Comparison of ENCODE assay signal across 24 cellular contexts in the genomic region with DNA sequence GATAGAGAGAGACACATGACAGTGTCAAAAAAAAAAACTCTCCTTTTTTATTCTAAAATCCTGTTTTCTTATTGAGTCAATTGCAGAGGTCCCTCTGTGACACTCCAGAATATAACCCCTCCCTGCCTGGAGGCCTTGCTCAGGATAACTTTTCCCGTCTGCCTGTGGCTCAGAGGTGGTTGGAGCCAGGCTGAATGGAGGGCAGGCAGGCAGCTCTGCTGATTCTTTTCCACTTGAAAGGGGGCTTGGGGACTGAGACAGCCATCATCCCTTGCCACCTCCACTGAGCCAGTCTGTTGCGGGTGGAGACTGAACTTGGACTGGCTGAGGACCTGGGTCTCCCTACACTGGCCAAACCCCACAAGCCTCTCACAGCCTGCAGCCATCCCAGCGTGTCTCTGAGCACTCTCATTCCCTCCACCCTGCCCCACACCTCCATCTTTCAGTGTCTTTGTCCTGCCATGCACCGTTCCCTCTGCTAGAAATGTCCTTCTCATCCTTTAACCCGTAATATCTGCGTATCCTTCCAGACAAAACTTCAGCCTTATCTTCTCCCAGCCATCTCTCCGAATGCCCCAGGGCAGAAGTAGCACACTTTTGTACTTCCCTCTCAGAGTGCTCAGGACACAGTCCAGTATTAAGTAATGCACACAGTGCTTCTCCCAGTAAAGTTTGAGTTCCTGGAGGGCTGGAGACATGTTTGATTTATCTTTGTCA.
"Had no signal": no experiment of that assay in that cellular context is flagged by ENCODE, and none has a peak within 500 bp of the region (broad histone marks: within the 10 kb centered on the region; RNA-seq: fewer than 3 reads in every experiment).

No MANE protein-coding gene starts in this region.

- H3K4me1 ChIP-seq: adrenal gland, ascending aorta, prostate gland had no signal

- H3K27ac ChIP-seq: adrenal gland, ascending aorta, brain microvascular endothelial cell, ovary, prostate gland, thoracic aorta, WERI-Rb-1 had no signal

- H3K4me3 ChIP-seq: adrenal gland, ascending aorta, mucosa of descending colon, ovary, prostate gland, thoracic aorta had no signal

- H3K4me3 Mint-ChIP-seq: activated naive CD8-positive, alpha-beta T cell; activated T-cell treated with anti-CD3 and anti-CD28 coated beads, Interleukin-2, amount 50 U/mL, for 4 hours; dendritic cell treated with granulocyte-macrophage colony-stimulating factor and Interleukin-4, amounts not matched to agents 40 ng/mL and 50 ng/mL, for 4 days had no signal

- H3K27me3 ChIP-seq: adrenal gland, ascending aorta, brain microvascular endothelial cell, ovary had no signal

- H3K9me3 ChIP-seq: adrenal gland, ascending aorta, mucosa of descending colon, ovary, prostate gland, thoracic aorta had no signal

- H3K36me3 Mint-ChIP-seq: activated naive CD8-positive, alpha-beta T cell had no signal

- DNase-seq: activated CD4-positive, alpha-beta T cell treated with anti-CD3 and anti-CD28 coated beads, Interleukin-2, amount 50 U/mL, for 4 hours; activated CD8-positive, alpha-beta memory T cell treated with anti-CD3 and anti-CD28 coated beads, Interleukin-2, amount 50 U/mL, for 48 hours; activated naive CD4-positive, alpha-beta T cell; activated T-cell treated with anti-CD3 and anti-CD28 coated beads, Interleukin-2, amount 50 U/mL, for 4 hours; adrenal gland; brain microvascular endothelial cell; caudate nucleus; effector CD4-positive, alpha-beta T cell; erythroblast; hypothalamus; left cardiac atrium; mesenchymal stem cell; mucosa of descending colon; ovary; stimulated activated CD4-positive, alpha-beta T cell treated with anti-CD3 and anti-CD28 coated beads, Interleukin-2, amount 100 ng/mL, for 48 hours; stimulated activated naive CD4-positive, alpha-beta T cell treated with Interleukin-2 at 50 U/mL for 16 hours; T-helper 1 cell; WERI-Rb-1 had no signal

- H3K27me3 Mint-ChIP-seq: dendritic cell treated with granulocyte-macrophage colony-stimulating factor and Interleukin-4, amounts not matched to agents 40 ng/mL and 50 ng/mL, for 4 days had no signal

- ATAC-seq: activated T-cell treated with anti-CD3 and anti-CD28 coated beads, Interleukin-2, amount 50 U/mL, for 4 hours; left cardiac atrium; mucosa of descending colon had no signal

- H3K9me3 Mint-ChIP-seq: activated T-cell treated with anti-CD3 and anti-CD28 coated beads, Interleukin-2, amount 50 U/mL, for 4 hours; activated T-helper 2 cell treated with anti-CD3 and anti-CD28 coated beads, Interferon-gamma antibody, Interleukin-2, Interleukin-4, amounts not matched to agents 10 μg/mL and 5 μg/mL and 100 μg/mL, durations not matched to agents 14 hours and 24 hours and 36 hours; dendritic cell treated with granulocyte-macrophage colony-stimulating factor and Interleukin-4, amounts not matched to agents 40 ng/mL and 50 ng/mL, for 4 days had no signal

- H3K36me3 ChIP-seq: adrenal gland, ascending aorta, brain microvascular endothelial cell, ovary, prostate gland, thoracic aorta, WERI-Rb-1 had no signal

- H3K27ac Mint-ChIP-seq: activated naive CD8-positive, alpha-beta T cell; activated T-helper 2 cell treated with anti-CD3 and anti-CD28 coated beads, Interferon-gamma antibody, Interleukin-2, Interleukin-4, amounts not matched to agents 10 μg/mL and 5 μg/mL and 100 μg/mL, durations not matched to agents 14 hours and 24 hours and 36 hours; dendritic cell treated with granulocyte-macrophage colony-stimulating factor and Interleukin-4, amounts not matched to agents 40 ng/mL and 50 ng/mL, for 4 days had no signal
